In the genomic region with DNA sequence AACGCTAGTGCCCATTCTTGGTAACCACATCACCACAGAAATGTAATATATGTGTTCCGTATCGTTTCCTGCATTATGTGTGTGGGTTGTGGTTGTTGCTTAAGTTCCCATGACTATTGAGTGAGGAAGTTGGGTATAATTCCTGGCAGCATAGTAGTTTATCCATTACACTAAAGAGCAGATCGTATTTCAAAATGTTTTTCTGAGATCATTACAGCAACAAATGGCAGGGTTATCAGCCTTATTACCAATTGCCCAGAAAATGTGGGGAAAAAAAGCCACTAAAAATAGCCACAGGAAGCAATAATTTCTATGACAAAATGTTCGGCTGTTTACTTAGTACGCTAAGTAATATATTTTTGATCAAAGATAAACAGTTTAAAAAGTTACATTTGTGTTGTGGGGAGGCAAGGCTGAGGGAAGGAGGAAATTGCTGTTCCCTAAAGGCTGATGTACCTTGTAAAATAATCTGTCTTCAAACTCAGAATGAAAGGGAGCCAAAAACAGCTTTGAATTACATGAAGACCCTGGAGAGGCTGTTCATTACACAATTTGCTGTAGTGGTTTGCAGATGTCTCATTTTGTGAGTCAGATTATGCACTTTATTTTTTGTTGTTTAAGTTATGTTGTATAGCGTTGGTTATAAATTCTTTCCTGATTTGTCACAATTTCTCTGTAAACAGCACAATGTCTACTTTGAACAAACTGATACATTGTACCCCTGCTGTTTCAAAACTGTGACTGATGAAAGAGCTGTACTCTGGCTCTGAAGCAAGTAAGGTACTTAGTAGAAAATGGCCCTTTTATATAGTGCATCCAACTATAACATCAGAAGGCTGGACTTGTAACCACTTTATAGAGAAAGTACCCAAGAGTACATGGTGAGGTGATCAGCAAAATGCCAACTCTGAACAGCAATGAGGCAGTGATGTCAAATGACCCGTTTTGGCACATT, we compare ENCODE assay signal across 9 cellular contexts.
DNase-seq lines count a peak whose midpoint lies in the region; ATAC-seq and TF ChIP-seq lines count a peak whose summit lies in the region.
"Had no signal": no experiment of that assay in that cellular context is flagged by ENCODE, and none has a peak within 500 bp of the region (broad histone marks: within the 10 kb centered on the region; RNA-seq: fewer than 3 reads in every experiment).

No MANE protein-coding gene starts in this region.

- DNase-seq in CD1c-positive myeloid dendritic cell (ENCODE audit: extremely low spot score) (peak; percentile 2), KBM-7 (peak; percentile 39), T1000 (lab: John Stamatoyannopoulos, UW) (peak; percentile 44), kidney glomerular epithelial cell (lab: John Stamatoyannopoulos, UW) (peak; percentile 11), left ventricle myocardium inferior (no peak), C1 segment of cervical spinal cord (lab: John Stamatoyannopoulos, UW) (no peak)
- DNase-seq: activated CD4-positive, alpha-beta T cell treated with anti-CD3 and anti-CD28 coated beads for 48 hours had no signal

- H3K27me3 ChIP-seq in left ventricle myocardium inferior (ENCODE audit: low read depth), result no peaks in the 10 kb centered on the region

- in situ Hi-C loops in KBM-7 (cut with MboI; ENCODE audit: low pct_unique_long_range_greater_than_20kb, low sequenced_read_pairs), result no loop called here

- H3K9me3 ChIP-seq in left ventricle myocardium inferior (replicated peaks), result no peaks in the 10 kb centered on the region

- ATAC-seq in GM21576 (IDR thresholded peaks at IDR 0.05; ENCODE audit: unreplicated experiment), result no peak
- no peak for ATAC-seq in GM18873 (IDR thresholded peaks at IDR 0.05; ENCODE audit: low FRiP score, unreplicated experiment)

- intact Hi-C loops in left ventricle myocardium inferior (cut with micrococcal nuclease), result no loop called here

- H3K4me3 ChIP-seq in left ventricle myocardium inferior, result no peak overlapping the region

- no peak for TF ChIP-seq CTCF in left ventricle myocardium inferior (IDR thresholded peaks at IDR 0.05; ENCODE audit: borderline replicate concordance)

- no peak overlapping the region for H3K27ac ChIP-seq in left ventricle myocardium inferior (replicated peaks)

- no peaks in the 10 kb centered on the region for H3K4me1 ChIP-seq in left ventricle myocardium inferior

- H3K36me3 ChIP-seq in left ventricle myocardium inferior, result no peaks in the 10 kb centered on the region

Comparison
In these comparisons a context has a peak if more than half of its experiments do, and no peak if none do; other contexts are left out.
1. DNase-seq: peak in CD1c-positive myeloid dendritic cell (single experiment), KBM-7 (single experiment), T1000 (single experiment) and kidney glomerular epithelial cell (single experiment); none in left ventricle myocardium inferior (single experiment) and C1 segment of cervical spinal cord (0 of 14).